ENCODE assay signal across 1 cellular context in genomic region chr1:220761688-220762427, GRCh38.
TF ChIP-seq lines count a peak whose summit lies in the region.

No MANE protein-coding gene starts in this region.

TF ChIP-seq in endothelial cell of umbilical vein, 7 proteins besides CTCF, POLR2A, EP300 and RAD21 (continued from another document):
- TF ChIP-seq POLR2AphosphoS5 (IDR thresholded peaks at IDR 0.05; ENCODE audit: insufficient read depth, low read depth, low read length) (no peak), EZH2 (IDR thresholded peaks at IDR 0.05; ENCODE audit: borderline replicate concordance, low read depth, low read length, severe bottlenecking) (no peak), GATA2 (IDR thresholded peaks at IDR 0.05; ENCODE audit: insufficient read depth, insufficient read length, low read depth, low read length) (no peak), MYC (IDR thresholded peaks at IDR 0.05; ENCODE audit: low read depth, low read length) (no peak), FOS (IDR thresholded peaks at IDR 0.05; ENCODE audit: borderline replicate concordance, insufficient read depth, low read length) (no peak), MAX (IDR thresholded peaks at IDR 0.05; ENCODE audit: insufficient read depth, insufficient read length) (no peak)
